ENCODE assay signal across 18 cellular contexts in genomic region chr13:97944396-97945029, GRCh38. TPM values are rescaled to one million over a fixed set of nuclear protein-coding genes. Genes with fewer than 3 reads are reported as not detected.
DNase-seq lines count a peak whose midpoint lies in the region; ATAC-seq, FAIRE-seq and TF ChIP-seq lines count a peak whose summit lies in the region.
"Had no signal": no experiment of that assay in that cellular context is flagged by ENCODE, and none has a peak within 500 bp of the region (broad histone marks: within the 10 kb centered on the region; RNA-seq: fewer than 3 reads in every experiment).

No MANE protein-coding gene starts in this region.

- H3K27me3 ChIP-seq in SK-N-SH (ENCODE audit: insufficient read depth) = no peaks in the 10 kb centered on the region
- H3K27me3 ChIP-seq in esophagus muscularis mucosa = no peaks in the 10 kb centered on the region
- H3K27me3 ChIP-seq: gastroesophageal sphincter, tibial artery had no signal

- H3K27ac ChIP-seq in A549 (peak overlapping the region; percentile 31 to 71; a peak in 4 of 6 replicates), SK-N-SH (ENCODE audit: low read depth in 2 of 2, low read length in 1 of 2) (peak overlapping the region in 1 of 2 experiments; percentile 56; a peak in 2 of 4 replicates), esophagus muscularis mucosa (replicated peaks in 1 of 4) (no peak overlapping the region)
- H3K27ac ChIP-seq: gastroesophageal sphincter, tibial artery had no signal

- CTCF ChIA-PET in A549 (lab: Yijun Ruan, JAX) (no interaction called here), HEK293T (lab: Yijun Ruan, JAX) (no interaction called here), SK-N-SH (lab: Yijun Ruan, JAX) (interaction anchor here (1.2 kb wide), 1 partner anchor 522 kb away, joined by 3 read pairs; no protein-coding TSS in a partner anchor)

- no peaks in the 10 kb centered on the region for H3K9me2 ChIP-seq in SK-N-SH

- TF ChIP-seq CTCF in A549 (IDR thresholded peaks at IDR 0.05) (no peak), SK-N-SH (IDR thresholded peaks at IDR 0.05) (no peak), esophagus muscularis mucosa (IDR thresholded peaks at IDR 0.05) (no peak)

- no peaks in the 10 kb centered on the region for H3K36me3 ChIP-seq in SK-N-SH (replicated peaks in 1 of 2; ENCODE audit: control insufficient read depth in 1 of 2, insufficient read depth in 2 of 2, low read length in 1 of 2)
- H3K36me3 ChIP-seq in esophagus muscularis mucosa = no peaks in the 10 kb centered on the region
- H3K36me3 ChIP-seq: gastroesophageal sphincter, tibial artery had no signal

- POLR2A ChIA-PET in A549 (lab: Yijun Ruan, JAX) (no interaction called here), HEK293T (lab: Yijun Ruan, JAX) (no interaction called here), SK-N-SH (lab: Yijun Ruan, JAX) (no interaction called here)

- H3K9me3 ChIP-seq in A549 = 0 out of 3 replicates have a peak, but pooled peaks cover 4% of the 10 kb centered on the region
- no peaks in the 10 kb centered on the region for H3K9me3 ChIP-seq in SK-N-SH
- no peaks in the 10 kb centered on the region for H3K9me3 ChIP-seq in esophagus muscularis mucosa
- H3K9me3 ChIP-seq: gastroesophageal sphincter, tibial artery had no signal

- peaks cover 38% of the 10 kb centered on the region for H3F3A ChIP-seq in SK-N-SH (replicated peaks; ENCODE audit: insufficient read depth)

- H3K4me3 ChIP-seq in A549 (no peak overlapping the region), SK-N-SH (ENCODE audit: low read depth in 2 of 2, low read length in 1 of 2) (no peak overlapping the region), esophagus muscularis mucosa (no peak overlapping the region)
- H3K4me3 ChIP-seq: gastroesophageal sphincter, tibial artery had no signal

- H3K9ac ChIP-seq in SK-N-SH = no peak overlapping the region

- 52% methylated on average over 5 of the region's 5 CpGs for WGBS in A549 (ENCODE audit: missing lambda C conversion rate)
- 67% methylated on average over 5 of the region's 5 CpGs for WGBS in SK-N-SH (ENCODE audit: low lambda C conversion rate)
- 88% methylated on average over 5 of the region's 5 CpGs for WGBS in esophagus muscularis mucosa

- TF ChIP-seq RAD21 in A549 (conservative IDR thresholded peaks at IDR 0.05 in 1 of 2, IDR thresholded peaks at IDR 0.05 in 1 of 2) (no peak), SK-N-SH (IDR thresholded peaks at IDR 0.05; ENCODE audit: low read length) (no peak)

- no peaks in the 10 kb centered on the region for H4K20me1 ChIP-seq in SK-N-SH (ENCODE audit: insufficient read depth)

- no peak for TF ChIP-seq EP300 in A549 (IDR thresholded peaks at IDR 0.05)
- TF ChIP-seq EP300 in SK-N-SH (IDR thresholded peaks at IDR 0.05; ENCODE audit: borderline replicate concordance in 1 of 2, low read depth in 1 of 2, low read length in 1 of 2) = no peak
- no peak for TF ChIP-seq EP300 in esophagus muscularis mucosa (IDR thresholded peaks at IDR 0.05)

- no peaks in the 10 kb centered on the region for H3K79me2 ChIP-seq in SK-N-SH (ENCODE audit: insufficient read depth)

- peak overlapping the region; percentile 32; the same call in 2 of the 3 replicates for H3K4me2 ChIP-seq in A549
- no peak overlapping the region for H3K4me2 ChIP-seq in SK-N-SH

- DNase-seq in A549 (ENCODE audit: low read depth in 1 of 2, low spot score in 1 of 2) (no peak), HEK293T (ENCODE audit: extremely low spot score) (peak; percentile 26), SK-N-SH (no peak), fibroblast of gingiva (ENCODE audit: low read depth) (peak; percentile 15), activated gamma-delta T cell treated with Interleukin-2 at 50 U/mL for 16 hours (no peak), esophagus muscularis mucosa (ENCODE audit: extremely low spot score) (no peak)
- DNase-seq: activated CD4-positive, alpha-beta memory T cell treated with anti-CD3 and anti-CD28 coated beads for 36 hours; activated T-cell treated with anti-CD3 and anti-CD28 coated beads, Interleukin-2, amount 50 U/mL, for 48 hours; amygdala; mesendoderm; MV-4-11; right cardiac atrium; stimulated activated CD4-positive, alpha-beta T cell treated with anti-CD3 and anti-CD28 coated beads, Interleukin-4, amount 100 ng/mL, for 4 hours; tibial artery had no signal

- no peak for TF ChIP-seq POLR2A in A549 (IDR thresholded peaks at IDR 0.05; ENCODE audit: low read length)
- no peak for TF ChIP-seq POLR2A in esophagus muscularis mucosa (IDR thresholded peaks at IDR 0.05; ENCODE audit: low read depth)

- FAIRE-seq in A549 (lab: Jason Lieb, UNC) = no peak
- FAIRE-seq: GM19239 had no signal

- H3K4me1 ChIP-seq in A549 (peaks cover 33% of the 10 kb centered on the region), SK-N-SH (ENCODE audit: control insufficient read depth in 1 of 2, insufficient read depth in 2 of 2, low read depth in 1 of 2, low read length in 1 of 2) (peaks cover 0 to 37% of the 10 kb centered on the region in 2 experiments; a peak in 1 of 4 replicates), esophagus muscularis mucosa (no peaks in the 10 kb centered on the region)
- H3K4me1 ChIP-seq: gastroesophageal sphincter, tibial artery had no signal

- no peak for ATAC-seq in A549
- no peak for ATAC-seq in GM21723 (IDR thresholded peaks at IDR 0.05; ENCODE audit: unreplicated experiment)
- no peak for ATAC-seq in GM21717 (IDR thresholded peaks at IDR 0.05; ENCODE audit: unreplicated experiment)
- ATAC-seq: gastroesophageal sphincter, right cardiac atrium had no signal

- peak overlapping the region; percentile 71 for H2AFZ ChIP-seq in SK-N-SH (ENCODE audit: low read depth)

- intact Hi-C loops in esophagus muscularis mucosa (cut with DNase I) = no loop called here

TF ChIP-seq in A549, 52 proteins besides CTCF, POLR2A, EP300 and RAD21 (continues in another document):
- TF ChIP-seq ATOH8 (CRISPR knock-in tag; IDR thresholded peaks at IDR 0.05; ENCODE audit: low read depth) (no peak), FOSB (CRISPR knock-in tag; IDR thresholded peaks at IDR 0.05) (no peak), FOSL2 (IDR thresholded peaks at IDR 0.05) (no peak), FOSL2 (CRISPR knock-in tag; IDR thresholded peaks at IDR 0.05) (peak; percentile 22; the same call in 1 of the 2 replicates)

TF ChIP-seq in HEK293T, 16 proteins besides CTCF, POLR2A, EP300 and RAD21 (continues in another document):
- no peak for TF ChIP-seq HDGF (IDR thresholded peaks at IDR 0.05; ENCODE audit: borderline replicate concordance)
- no peak for TF ChIP-seq ELF4 (IDR thresholded peaks at IDR 0.05)
- TF ChIP-seq LEF1 (IDR thresholded peaks at IDR 0.05; ENCODE audit: borderline replicate concordance) = no peak
- TF ChIP-seq PKNOX1 (IDR thresholded peaks at IDR 0.05) = no peak
- no peak for TF ChIP-seq ZNF384 (IDR thresholded peaks at IDR 0.05)
- no peak for TF ChIP-seq L3MBTL2 (conservative IDR thresholded peaks at IDR 0.05)
- TF ChIP-seq SUZ12 (IDR thresholded peaks at IDR 0.05) = no peak
- TF ChIP-seq SP1 (IDR thresholded peaks at IDR 0.05) = no peak
- TF ChIP-seq ARNT (IDR thresholded peaks at IDR 0.05) = no peak
- no peak for TF ChIP-seq FOXM1 (IDR thresholded peaks at IDR 0.05; ENCODE audit: borderline replicate concordance)
- TF ChIP-seq FOXA1 (IDR thresholded peaks at IDR 0.05) = no peak
- TF ChIP-seq FOXK2 (IDR thresholded peaks at IDR 0.05) = no peak
- no peak for TF ChIP-seq BHLHE40 (IDR thresholded peaks at IDR 0.05; ENCODE audit: borderline replicate concordance)
- TF ChIP-seq NFRKB (IDR thresholded peaks at IDR 0.05) = no peak

TF ChIP-seq in SK-N-SH, 30 proteins besides CTCF, POLR2A, EP300 and RAD21:
- TF ChIP-seq FOSL2 (IDR thresholded peaks at IDR 0.05; ENCODE audit: borderline replicate concordance, low read depth) (peak; percentile 24; the same call in 1 of the 2 replicates), GABPA (IDR thresholded peaks at IDR 0.05; ENCODE audit: low read depth) (no peak), USF1 (IDR thresholded peaks at IDR 0.05; ENCODE audit: borderline replicate concordance, low read depth) (peak; percentile 82), RXRA (IDR thresholded peaks at IDR 0.05; ENCODE audit: borderline replicate concordance, low read depth) (no peak)

RNA-seq across cellular contexts. Expression of gene IPO5, which starts 9.0 kb away (rescaled TPM):
- 166 and 174 TPM in 2 replicates for polyA plus RNA-seq in A549 (2011; rRNA removed)
- 55.0 and 60.2 TPM in 2 replicates for polyA plus RNA-seq in A549 (2012; cell fraction: cytosol; rRNA removed)
- polyA plus RNA-seq in A549 (2012; cell fraction: nucleus; rRNA removed) = 52.1 and 55.8 TPM in 2 replicates
- polyA plus RNA-seq in A549 (2017; fragmentation: RNase III; extraction: RNeasy Plus Mini Kit Qiagen cat#74134 plus additional on column Dnase treatment) = 98.1 to 106 TPM (median 98.4 TPM) in 3 replicates
- polyA minus RNA-seq in A549 (2011; rRNA and poly(A)+ RNA removed) = 126 and 128 TPM in 2 replicates
- polyA plus RNA-seq in SK-N-SH (2012; rRNA removed) = 77.1 and 91.8 TPM in 2 replicates
- 94.2 and 97.4 TPM in 2 replicates for polyA plus RNA-seq in SK-N-SH (2012; cell fraction: cytosol; rRNA removed)
- 62.2 and 136 TPM in 2 replicates for polyA plus RNA-seq in SK-N-SH (2012; cell fraction: nucleus; rRNA removed)
- total RNA-seq in esophagus muscularis mucosa = 100 to 1,000 TPM; 119 to 144 (median 130) TPM

Comparison
In these comparisons a context has a peak if more than half of its experiments do, and no peak if none do; other contexts are left out.
1. DNase-seq: peak in HEK293T (single experiment) and fibroblast of gingiva (single experiment); none in A549 (0 of 2), SK-N-SH (single experiment), activated gamma-delta T cell treated with Interleukin-2 at 50 U/mL for 16 hours (single experiment) and esophagus muscularis mucosa (single experiment).
2. H3K27ac ChIP-seq: peak in A549 (2 of 2); none in esophagus muscularis mucosa (0 of 4).
3. Of the 12 proteins assayed by ChIP-seq in both A549 and SK-N-SH: peak only in A549: USF2; only in SK-N-SH: none; in both: none; in neither: 10; mixed calls (peak in some experiments, not most) for 1.